8 cellular contexts compared by ENCODE assay signal in genomic region chr13:49110122-49110831, GRCh38.
DNase-seq lines count a peak whose midpoint lies in the region; ATAC-seq and TF ChIP-seq lines count a peak whose summit lies in the region.

No MANE protein-coding gene starts in this region.

- H3K9ac ChIP-seq in Karpas-422 (ENCODE audit: low read length): peak overlapping the region; percentile 75

- H2AFZ ChIP-seq in Karpas-422 (ENCODE audit: low read length) (peak overlapping the region; percentile 92), neuron (ENCODE audit: low read depth, low read length) (peak overlapping the region; percentile 96)

- DNase-seq in ACHN (peak; percentile 89), Karpas-422 (peak; percentile 97), SHP77 treated with DMSO at 0.1 percent for 48 hours (lab: John Stamatoyannopoulos, UW) (peak; percentile 62), foreskin melanocyte (peak; percentile 85), stomach (peak; percentile 78)
- DNase-seq in activated gamma-delta T cell treated with anti-CD3 and anti-CD28 coated beads, Interleukin-2, amount 50 U/mL, for 16 hours (ENCODE audit: low read depth): peak; percentile 49

- ATAC-seq in GM19035 (IDR thresholded peaks at IDR 0.05; ENCODE audit: unreplicated experiment): peak; percentile 72

- H3K27ac ChIP-seq in Karpas-422 (ENCODE audit: low read length) (peak overlapping the region; percentile 68), stomach (peak overlapping the region in 4 of 5 donors; percentile 66 to 80 (median 70))

- peaks cover 51% of the 10 kb centered on the region for H3K79me2 ChIP-seq in Karpas-422 (ENCODE audit: low read length)

- WGBS in stomach, 5 donors: 0 to 3% (median 1%) methylated on average over 16 of the region's 16 CpGs

- H3K36me3 ChIP-seq in Karpas-422 (ENCODE audit: insufficient read depth, low read length) (peaks cover 8% of the 10 kb centered on the region), neuron (ENCODE audit: insufficient read depth, low read length) (peaks cover 7% of the 10 kb centered on the region), stomach (peaks cover 0 to 8% (median 4%) of the 10 kb centered on the region in 4 donors)

- TF ChIP-seq POLR2A in stomach (IDR thresholded peaks at IDR 0.05): no peak

- no peaks in the 10 kb centered on the region for H3K27me3 ChIP-seq in Karpas-422 (ENCODE audit: low read length)
- no peaks in the 10 kb centered on the region for H3K27me3 ChIP-seq in neuron (ENCODE audit: insufficient read depth, low read length)
- no peaks in the 10 kb centered on the region for H3K27me3 ChIP-seq in stomach

- peak overlapping the region; percentile 83 for H3K4me3 ChIP-seq in Karpas-422 (ENCODE audit: low read length)
- H3K4me3 ChIP-seq in neuron (ENCODE audit: low read length): peak overlapping the region; percentile 97
- H3K4me3 ChIP-seq in stomach: peak overlapping the region; percentile 45 to 53 (median 50)

- peaks cover 38% of the 10 kb centered on the region for H3K4me1 ChIP-seq in Karpas-422 (ENCODE audit: low read length)
- peaks cover 18% of the 10 kb centered on the region for H3K4me1 ChIP-seq in neuron (ENCODE audit: insufficient read depth, low read length)
- H3K4me1 ChIP-seq in stomach: peaks cover 9 to 57% (median 36%) of the 10 kb centered on the region in 4 donors

- H3K4me2 ChIP-seq in Karpas-422 (ENCODE audit: low read depth, low read length, poor library complexity, severe bottlenecking): peak overlapping the region; percentile 93

- no peaks in the 10 kb centered on the region for H4K20me1 ChIP-seq in Karpas-422 (ENCODE audit: insufficient read depth, low read depth, low read length)

- intact Hi-C loops in stomach (cut with DNase I; ENCODE audit: low total_unique reads): no loop called here

- TF ChIP-seq EP300 in stomach (IDR thresholded peaks at IDR 0.05): no peak

- H3K9me3 ChIP-seq in Karpas-422 (ENCODE audit: low read length) (no peaks in the 10 kb centered on the region), neuron (ENCODE audit: low read length) (peaks cover under 1% of the 10 kb centered on the region), stomach (no peaks in the 10 kb centered on the region)

- H3K9me2 ChIP-seq in Karpas-422 (replicated peaks; ENCODE audit: insufficient read depth, low read length): 0 out of 2 replicates have a peak, but pooled peaks cover 8% of the 10 kb centered on the region

- in situ Hi-C loops in ACHN (cut with HindIII; ENCODE audit: low pct_ligation_motif_present, low pct_unique_long_range_greater_than_20kb, low sequenced_read_pairs): no loop called here

- peak in 1 of 7 experiments; percentile 10 for TF ChIP-seq CTCF in stomach (IDR thresholded peaks at IDR 0.05)

Comparison
In these comparisons a context has a peak if more than half of its experiments do, and no peak if none do; other contexts are left out.
1. Peak in every context shown above with its lines: DNase-seq, ATAC-seq, H3K4me3 ChIP-seq and H3K27ac ChIP-seq.